In genomic region chr20:63186528-63187316, GRCh38 we compare ENCODE assay signal across 11 cellular contexts.
DNase-seq lines count a peak whose midpoint lies in the region; TF ChIP-seq lines count a peak whose summit lies in the region.
"Had no signal": no experiment of that assay in that cellular context is flagged by ENCODE, and none has a peak within 500 bp of the region (broad histone marks: within the 10 kb centered on the region; RNA-seq: fewer than 3 reads in every experiment).

No MANE protein-coding gene starts in this region.

- TF ChIP-seq CTCF in GM12873 (IDR thresholded peaks at IDR 0.05; ENCODE audit: insufficient read depth, low read depth, low read length, missing control alignments): peak; percentile 23

- in situ Hi-C loops in ACHN (cut with HindIII; ENCODE audit: low pct_ligation_motif_present, low pct_unique_long_range_greater_than_20kb, low sequenced_read_pairs): no loop called here

- DNase-seq in ACHN: peak; percentile 16
- DNase-seq in SW480 (ENCODE audit: low spot score): peak; percentile 52
- peak; percentile 20 for DNase-seq in iris pigment epithelial cell (ENCODE audit: low read depth)
- no peak for DNase-seq in NCI-H2107 (lab: John Stamatoyannopoulos, UW)
- DNase-seq in activated gamma-delta T cell (lab: John Stamatoyannopoulos, UW): no peak
- DNase-seq in hippocampal formation (lab: John Stamatoyannopoulos, UW): no peak
- no peak for DNase-seq in T-helper 2 cell
- DNase-seq: activated CD8-positive, alpha-beta T cell treated with anti-CD3 and anti-CD28 coated beads, Interleukin-2, amount 10 ng/mL, durations not matched to agents 7 days and 5 days; MM.1S; stimulated activated CD4-positive, alpha-beta T cell treated with anti-CD3 and anti-CD28 coated beads, Interleukin-4, amount 100 ng/mL, for 1 hour had no signal

Comparison
In these comparisons a context has a peak if more than half of its experiments do, and no peak if none do; other contexts are left out.
1. DNase-seq: peak in ACHN (single experiment), SW480 (single experiment) and iris pigment epithelial cell (single experiment); none in NCI-H2107 (single experiment), activated gamma-delta T cell (single experiment), hippocampal formation (0 of 2) and T-helper 2 cell (0 of 5).